In genomic region chr3:137471130-137471529, GRCh38 we compare ENCODE assay signal across 16 cellular contexts.
"Had no signal": no experiment of that assay in that cellular context is flagged by ENCODE, and none has a peak within 500 bp of the region (broad histone marks: within the 10 kb centered on the region; RNA-seq: fewer than 3 reads in every experiment).

No MANE protein-coding gene starts in this region.

- DNase-seq: activated CD4-positive, alpha-beta T cell treated with anti-CD3 and anti-CD28 coated beads, Interleukin-2, amount 50 U/mL, for 48 hours; activated gamma-delta T cell treated with Interleukin-2 at 50 U/mL for 16 hours; adrenal gland; cortex of kidney; head of caudate nucleus; kidney; left lung; midbrain; stimulated activated CD4-positive, alpha-beta T cell treated with anti-CD3 and anti-CD28 coated beads, Interleukin-4, amount 100 ng/mL, for 4 hours; stimulated activated naive CD4-positive, alpha-beta T cell; thyroid gland; WERI-Rb-1 had no signal

- H3K4me1 ChIP-seq: adrenal gland, breast epithelium, left lung, thyroid gland had no signal

- H3K4me3 ChIP-seq: adrenal gland, breast epithelium, left lung, thyroid gland had no signal

- H3K27ac ChIP-seq: adrenal gland, breast epithelium, left lung, parathyroid adenoma, thyroid gland, WERI-Rb-1 had no signal

- H3K27me3 ChIP-seq: adrenal gland, breast epithelium, left lung, thyroid gland had no signal

- H3K36me3 ChIP-seq: adrenal gland, breast epithelium, left lung, thyroid gland, WERI-Rb-1 had no signal

- H3K9me3 ChIP-seq: adrenal gland, breast epithelium, thyroid gland had no signal

- ATAC-seq: activated naive CD4-positive, alpha-beta T cell treated with anti-CD3 and anti-CD28 coated beads, Interleukin-2, amount 50 U/mL, for 72 hours; left lung; sciatic nerve had no signal
